In the genomic region with DNA sequence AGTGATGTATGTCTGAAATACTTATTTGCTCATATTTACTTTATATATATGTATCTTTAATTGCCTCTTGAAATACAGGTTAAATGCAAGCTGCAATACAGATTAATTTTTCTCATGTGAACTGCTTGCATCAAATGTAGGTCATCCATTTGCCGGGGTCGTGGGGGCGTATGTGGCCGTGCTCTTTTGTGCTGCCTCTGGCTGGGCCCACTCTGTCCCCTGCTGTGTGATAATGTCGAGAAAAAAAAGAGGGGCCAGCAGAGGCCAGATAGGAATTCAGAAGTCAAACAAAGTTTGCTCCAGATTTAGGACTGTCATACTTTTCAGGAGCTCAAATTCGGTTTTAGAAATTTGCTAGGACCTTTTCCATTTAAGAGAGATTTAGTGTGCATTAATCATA, we compare ENCODE assay signal across 14 cellular contexts.
"Had no signal": no experiment of that assay in that cellular context is flagged by ENCODE, and none has a peak within 500 bp of the region (broad histone marks: within the 10 kb centered on the region; RNA-seq: fewer than 3 reads in every experiment).

No MANE protein-coding gene starts in this region.

- H3K36me3 ChIP-seq: pancreas had no signal

- H3K36me3 Mint-ChIP-seq: stimulated activated effector memory CD8-positive, alpha-beta T cell treated with anti-CD3 and anti-CD28 coated beads, Interleukin-12 subunit alpha, Interleukin-12 subunit beta, amount 100 ng/mL, for 72 hours had no signal

- H3K27me3 Mint-ChIP-seq: activated CD4-positive, alpha-beta T cell treated with anti-CD3 and anti-CD28 coated beads, Interleukin-2, amount 10 ng/mL, durations not matched to agents 7 days and 5 days; activated naive CD8-positive, alpha-beta T cell had no signal

- H3K4me1 Mint-ChIP-seq: activated CD4-positive, alpha-beta T cell treated with anti-CD3 and anti-CD28 coated beads, Interleukin-2, amount 10 ng/mL, durations not matched to agents 7 days and 5 days; stimulated activated effector memory CD8-positive, alpha-beta T cell treated with anti-CD3 and anti-CD28 coated beads, Interleukin-12 subunit alpha, Interleukin-12 subunit beta, amount 100 ng/mL, for 72 hours had no signal

- H3K4me3 Mint-ChIP-seq: activated CD4-positive, alpha-beta T cell treated with anti-CD3 and anti-CD28 coated beads, Interleukin-2, amount 10 ng/mL, durations not matched to agents 7 days and 5 days; activated naive CD8-positive, alpha-beta T cell; activated T-cell treated with anti-CD3 and anti-CD28 coated beads, Interleukin-2, amount 50 U/mL, for 72 hours; stimulated activated effector memory CD8-positive, alpha-beta T cell treated with anti-CD3 and anti-CD28 coated beads, Interleukin-12 subunit alpha, Interleukin-12 subunit beta, amount 100 ng/mL, for 72 hours; T-helper 2 cell treated with Interferon-gamma antibody and Interleukin-4, amounts not matched to agents 5 μg/mL and 100 μg/mL, for 36 hours had no signal

- H3K27ac Mint-ChIP-seq: activated CD4-positive, alpha-beta T cell treated with anti-CD3 and anti-CD28 coated beads, Interleukin-2, amount 10 ng/mL, durations not matched to agents 7 days and 5 days; activated naive CD8-positive, alpha-beta T cell; activated T-cell treated with anti-CD3 and anti-CD28 coated beads, Interleukin-2, amount 50 U/mL, for 72 hours; stimulated activated effector memory CD8-positive, alpha-beta T cell treated with anti-CD3 and anti-CD28 coated beads, Interleukin-12 subunit alpha, Interleukin-12 subunit beta, amount 100 ng/mL, for 72 hours; T-helper 2 cell treated with Interferon-gamma antibody and Interleukin-4, amounts not matched to agents 5 μg/mL and 100 μg/mL, for 36 hours had no signal

- ATAC-seq: activated T-cell treated with anti-CD3 and anti-CD28 coated beads, Interleukin-2, amount 50 U/mL, for 72 hours; esophagus mucosa; pancreas; stimulated activated effector memory CD8-positive, alpha-beta T cell treated with anti-CD3 and anti-CD28 coated beads, Interleukin-12 subunit alpha, Interleukin-12 subunit beta, amount 100 ng/mL, for 72 hours had no signal

- H3K9me3 Mint-ChIP-seq: activated CD4-positive, alpha-beta T cell treated with anti-CD3 and anti-CD28 coated beads, Interleukin-2, amount 10 ng/mL, durations not matched to agents 7 days and 5 days; activated T-cell treated with anti-CD3 and anti-CD28 coated beads, Interleukin-2, amount 50 U/mL, for 72 hours; stimulated activated effector memory CD8-positive, alpha-beta T cell treated with anti-CD3 and anti-CD28 coated beads, Interleukin-12 subunit alpha, Interleukin-12 subunit beta, amount 100 ng/mL, for 72 hours; T-helper 2 cell treated with Interferon-gamma antibody and Interleukin-4, amounts not matched to agents 5 μg/mL and 100 μg/mL, for 36 hours had no signal

- H3K4me3 ChIP-seq: pancreas had no signal

- H3K4me1 ChIP-seq: pancreas had no signal

- H3K27ac ChIP-seq: pancreas had no signal

- H3K27me3 ChIP-seq: pancreas had no signal

- H3K9me3 ChIP-seq: pancreas had no signal

- DNase-seq: activated CD4-positive, alpha-beta T cell treated with anti-CD3 and anti-CD28 coated beads, Interleukin-2, amount 10 ng/mL, durations not matched to agents 7 days and 5 days; activated CD4-positive, CD25-positive, alpha-beta regulatory T cell; activated CD8-positive, alpha-beta memory T cell treated with anti-CD3 and anti-CD28 coated beads, Interleukin-2, amount 50 U/mL, for 48 hours; activated gamma-delta T cell treated with Interleukin-2 at 50 U/mL for 16 hours; activated T-cell treated with anti-CD3 and anti-CD28 coated beads, Interleukin-2, amount 50 U/mL, for 72 hours; amniotic stem cell; left ventricle myocardium superior; pancreas; stimulated activated CD4-positive, alpha-beta T cell treated with anti-CD3 and anti-CD28 coated beads, Interleukin-12 subunit alpha, Interleukin-12 subunit beta, amount 100 ng/mL, for 4 hours; stimulated activated CD4-positive, alpha-beta T cell treated with anti-CD3 and anti-CD28 coated beads, Interleukin-2, amount 100 ng/mL, for 24 hours had no signal
